Comparison of ENCODE assay signal across 21 cellular contexts in genomic region chr1:62336638-62337534, GRCh38. TPM values are rescaled to one million over a fixed set of nuclear protein-coding genes. Genes with fewer than 3 reads are reported as not detected.
DNase-seq lines count a peak whose midpoint lies in the region; ATAC-seq and TF ChIP-seq lines count a peak whose summit lies in the region.
"Had no signal": no experiment of that assay in that cellular context is flagged by ENCODE, and none has a peak within 500 bp of the region (broad histone marks: within the 10 kb centered on the region; RNA-seq: fewer than 3 reads in every experiment).

No MANE protein-coding gene starts in this region.

- intact Hi-C loops in right cardiac atrium (cut with DNase I): no loop called here

- peak overlapping the region in 3 of 11 experiments; percentile 6 to 40 (median 32); a peak in 3 of 22 replicates for H3K27ac ChIP-seq in BLaER1 treated with 17β-estradiol and CSF1 and Interleukin-3, amounts not matched to agents 10 nM and 100 nM
- H3K27ac ChIP-seq in coronary artery (peak overlapping the region in 1 of 2 donors; percentile 63), right cardiac atrium (ENCODE audit: low read length) (no peak overlapping the region), neuronal stem cell (replicated peaks; ENCODE audit: low read length) (peak overlapping the region; percentile 98)
- H3K27ac ChIP-seq: A549, transverse colon had no signal

- peaks cover 19 to 47% (median 39%) of the 10 kb centered on the region in 10 experiments for H3K4me1 ChIP-seq in BLaER1 treated with 17β-estradiol and CSF1 and Interleukin-3, amounts not matched to agents 10 nM and 100 nM
- peaks cover 13% of the 10 kb centered on the region for H3K4me1 ChIP-seq in right cardiac atrium (ENCODE audit: control insufficient read depth, insufficient read depth, low read length)
- peaks cover 16 to 23% of the 10 kb centered on the region in 2 donors for H3K4me1 ChIP-seq in neuronal stem cell (ENCODE audit: control insufficient read depth in 2 of 2, insufficient read depth in 1 of 2, low read depth in 1 of 2, low read length in 2 of 2)
- H3K4me1 ChIP-seq: A549, transverse colon had no signal

- TF ChIP-seq CTCF in coronary artery (IDR thresholded peaks at IDR 0.05): no peak

- no peaks in the 10 kb centered on the region for H3K9me3 ChIP-seq in BLaER1 treated with 17β-estradiol and CSF1 and Interleukin-3, amounts not matched to agents 10 nM and 100 nM (replicated peaks in 1 of 11)
- H3K9me3 ChIP-seq in right cardiac atrium (ENCODE audit: control insufficient read depth, low read length): no peaks in the 10 kb centered on the region
- H3K9me3 ChIP-seq in neuronal stem cell (replicated peaks in 1 of 2; ENCODE audit: control insufficient read depth in 2 of 2, insufficient read depth in 1 of 2, low read depth in 1 of 2, low read length in 2 of 2): no peaks in the 10 kb centered on the region
- H3K9me3 ChIP-seq: A549, transverse colon had no signal

- WGBS in right cardiac atrium: 53% methylated on average over 13 of the region's 13 CpGs
- WGBS in neuronal stem cell (ENCODE audit: extremely low coverage in 2 of 2, insufficient read length in 2 of 2, insufficient replicate concordance in 1 of 2), 2 donors: no CpG with 5 or more reads among the region's 13 CpGs

- peak overlapping the region in 1 of 11 experiments; percentile 14; a peak in 2 of 22 replicates for H3K9ac ChIP-seq in BLaER1 treated with 17β-estradiol and CSF1 and Interleukin-3, amounts not matched to agents 10 nM and 100 nM
- no peak overlapping the region for H3K9ac ChIP-seq in neuronal stem cell (ENCODE audit: low read depth, low read length, poor library complexity)

- peak overlapping the region; percentile 94 for H3K18ac ChIP-seq in neuronal stem cell (ENCODE audit: low read length)

- H3K14ac ChIP-seq in neuronal stem cell (ENCODE audit: low read length): no peak overlapping the region

- H2AFZ ChIP-seq in neuronal stem cell (ENCODE audit: low read length): peak overlapping the region; percentile 85

- 0 out of 20 replicates have a peak overlapping the region, but pooled peaks of 1 of the 10 experiments have one; percentile 2 for H3K4me3 ChIP-seq in BLaER1 treated with 17β-estradiol and CSF1 and Interleukin-3, amounts not matched to agents 10 nM and 100 nM
- H3K4me3 ChIP-seq in coronary artery: peak overlapping the region; percentile 6
- no peak overlapping the region for H3K4me3 ChIP-seq in right cardiac atrium (ENCODE audit: low read length)
- H3K4me3 ChIP-seq in neuronal stem cell (ENCODE audit: low read length in 2 of 2): no peak overlapping the region
- H3K4me3 ChIP-seq: A549, transverse colon had no signal

- H2BK120ac ChIP-seq in neuronal stem cell (ENCODE audit: low read depth, low read length): peak overlapping the region; percentile 33

- no peak overlapping the region for H3K23ac ChIP-seq in neuronal stem cell (ENCODE audit: low read depth, low read length, poor library complexity)

- DNase-seq in coronary artery (ENCODE audit: low spot score): no peak
- DNase-seq in right cardiac atrium: peak in 1 of 3 donors; percentile 64
- DNase-seq in neuronal stem cell (ENCODE audit: low spot score): no peak
- no peak for DNase-seq in stimulated activated CD8-positive, alpha-beta memory T cell treated with anti-CD3 and anti-CD28 coated beads, Interleukin-4, amount 100 ng/mL, for 48 hours
- no peak for DNase-seq in GM19240 (ENCODE audit: insufficient read length, low spot score)
- DNase-seq in AG08395 (ENCODE audit: low spot score): no peak
- DNase-seq: activated CD4-positive, alpha-beta T cell treated with anti-CD3 and anti-CD28 coated beads, Interleukin-2, amount 50 U/mL, for 4 hours; activated naive CD8-positive, alpha-beta T cell treated with anti-CD3 and anti-CD28 coated beads, Interleukin-2, amount 50 U/mL, for 24 hours; activated T-cell treated with anti-CD3 and anti-CD28 coated beads, Interleukin-2, amount 50 U/mL, for 72 hours; CD4-positive, alpha-beta memory T cell; DMS79; NCI-H2029; NCI-H526; PC-3; transverse colon had no signal

- no peaks in the 10 kb centered on the region for H4K20me1 ChIP-seq in BLaER1 treated with 17β-estradiol and CSF1 and Interleukin-3, amounts not matched to agents 10 nM and 100 nM

- H3K4me2 ChIP-seq in BLaER1 treated with 17β-estradiol and CSF1 and Interleukin-3, amounts not matched to agents 10 nM and 100 nM: peak overlapping the region; percentile 33 to 94 (median 82)
- H3K4me2 ChIP-seq in neuronal stem cell (ENCODE audit: insufficient read depth, low read length, poor library complexity, severe bottlenecking): peak overlapping the region; percentile 34
- H3K4me2 ChIP-seq: A549 had no signal

- H2BK12ac ChIP-seq in neuronal stem cell (ENCODE audit: low read length): peak overlapping the region; percentile 91

- no peaks in the 10 kb centered on the region for H3K27me3 ChIP-seq in BLaER1 treated with 17β-estradiol and CSF1 and Interleukin-3, amounts not matched to agents 10 nM and 100 nM
- H3K27me3 ChIP-seq in right cardiac atrium (ENCODE audit: control insufficient read depth, insufficient read depth) (no peaks in the 10 kb centered on the region), neuronal stem cell (ENCODE audit: control insufficient read depth in 3 of 3, insufficient read depth in 3 of 3, low read depth in 1 of 3, low read length in 3 of 3) (peaks cover 0 to 3% (median 1%) of the 10 kb centered on the region in 3 experiments)
- H3K27me3 ChIP-seq: transverse colon had no signal

- no peaks in the 10 kb centered on the region for H3K36me3 ChIP-seq in BLaER1 treated with 17β-estradiol and CSF1 and Interleukin-3, amounts not matched to agents 10 nM and 100 nM
- H3K36me3 ChIP-seq in neuronal stem cell (replicated peaks in 1 of 2; ENCODE audit: control insufficient read depth in 2 of 2, insufficient read depth in 2 of 2, low read length in 2 of 2): no peaks in the 10 kb centered on the region
- H3K36me3 ChIP-seq: transverse colon had no signal

- no peaks in the 10 kb centered on the region for H3K79me1 ChIP-seq in neuronal stem cell (ENCODE audit: low read depth, low read length)

- H4K8ac ChIP-seq in neuronal stem cell (ENCODE audit: low read depth, low read length): no peak overlapping the region

- peak overlapping the region; percentile 23 for H2AK5ac ChIP-seq in neuronal stem cell (ENCODE audit: low read depth, low read length)

- peak overlapping the region; percentile 78 for H2BK5ac ChIP-seq in neuronal stem cell (ENCODE audit: low read length)

- H3K4ac ChIP-seq in neuronal stem cell (ENCODE audit: low read length): no peak overlapping the region

- peak; percentile 27 to 29 for ATAC-seq in right cardiac atrium
- ATAC-seq in GM21786 (IDR thresholded peaks at IDR 0.05; ENCODE audit: unreplicated experiment): no peak
- ATAC-seq: activated naive CD8-positive, alpha-beta T cell treated with anti-CD3 and anti-CD28 coated beads, Interleukin-2, amount 50 U/mL, for 24 hours; activated T-cell treated with anti-CD3 and anti-CD28 coated beads, Interleukin-2, amount 50 U/mL, for 72 hours; PC-3 had no signal

- peak overlapping the region; percentile 6 for H2BK15ac ChIP-seq in neuronal stem cell (ENCODE audit: low read length)

- H4K91ac ChIP-seq in neuronal stem cell (ENCODE audit: low read depth, low read length, poor library complexity): peak overlapping the region; percentile 17

RNA-seq across cellular contexts. Expression of gene KANK4, which starts 17.7 kb away (rescaled TPM):
- total RNA-seq in right cardiac atrium: under 1 TPM in 3 of 4 donors, not detected in 1; 0.09 to 0.39 (median 0.15) TPM
- 0.25 TPM for polyA plus RNA-seq in right cardiac atrium
- 2.5 TPM for polyA plus RNA-seq in neuronal stem cell (2013, experiment 1 of 2)
- polyA plus RNA-seq in neuronal stem cell (2013, experiment 2 of 2): 2.6 TPM
- total RNA-seq: activated T-cell treated with anti-CD3 and anti-CD28 coated beads, Interleukin-2, amount 50 U/mL, for 72 hours; CD4-positive, alpha-beta memory T cell; glomerular endothelial cell; HT1080; PC-3; pulmonary artery endothelial cell had no signal
- polyA plus RNA-seq: CD4-positive, alpha-beta memory T cell had no signal
